ENCODE assay signal across 1 cellular context in genomic region chr1:22365331-22366295, GRCh38.
TF ChIP-seq lines count a peak whose summit lies in the region.

No MANE protein-coding gene starts in this region.

TF ChIP-seq in HEK293, 187 proteins besides CTCF, POLR2A, EP300 and RAD21 (continued from another document):
- TF ChIP-seq, protein P1, sequence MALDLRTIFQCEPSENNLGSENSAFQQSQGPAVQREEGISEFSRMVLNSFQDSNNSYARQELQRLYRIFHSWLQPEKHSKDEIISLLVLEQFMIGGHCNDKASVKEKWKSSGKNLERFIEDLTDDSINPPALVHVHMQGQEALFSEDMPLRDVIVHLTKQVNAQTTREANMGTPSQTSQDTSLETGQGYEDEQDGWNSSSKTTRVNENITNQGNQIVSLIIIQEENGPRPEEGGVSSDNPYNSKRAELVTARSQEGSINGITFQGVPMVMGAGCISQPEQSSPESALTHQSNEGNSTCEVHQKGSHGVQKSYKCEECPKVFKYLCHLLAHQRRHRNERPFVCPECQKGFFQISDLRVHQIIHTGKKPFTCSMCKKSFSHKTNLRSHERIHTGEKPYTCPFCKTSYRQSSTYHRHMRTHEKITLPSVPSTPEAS (tag by site-specific recombination; IDR thresholded peaks at IDR 0.05) = no peak
- no peak for TF ChIP-seq ZNF837 (tag by site-specific recombination; IDR thresholded peaks at IDR 0.05)
- no peak for TF ChIP-seq SCRT1 (tag by site-specific recombination; IDR thresholded peaks at IDR 0.05; ENCODE audit: borderline replicate concordance)
- TF ChIP-seq ZNF488 (tag by site-specific recombination; IDR thresholded peaks at IDR 0.05) = no peak
- TF ChIP-seq, protein P2, sequence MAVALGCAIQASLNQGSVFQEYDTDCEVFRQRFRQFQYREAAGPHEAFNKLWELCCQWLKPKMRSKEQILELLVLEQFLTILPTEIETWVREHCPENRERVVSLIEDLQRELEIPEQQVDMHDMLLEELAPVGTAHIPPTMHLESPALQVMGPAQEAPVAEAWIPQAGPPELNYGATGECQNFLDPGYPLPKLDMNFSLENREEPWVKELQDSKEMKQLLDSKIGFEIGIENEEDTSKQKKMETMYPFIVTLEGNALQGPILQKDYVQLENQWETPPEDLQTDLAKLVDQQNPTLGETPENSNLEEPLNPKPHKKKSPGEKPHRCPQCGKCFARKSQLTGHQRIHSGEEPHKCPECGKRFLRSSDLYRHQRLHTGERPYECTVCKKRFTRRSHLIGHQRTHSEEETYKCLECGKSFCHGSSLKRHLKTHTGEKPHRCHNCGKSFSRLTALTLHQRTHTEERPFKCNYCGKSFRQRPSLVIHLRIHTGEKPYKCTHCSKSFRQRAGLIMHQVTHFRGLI (tag by site-specific recombination; IDR thresholded peaks at IDR 0.05) = no peak
- TF ChIP-seq ZNF776 (tag by site-specific recombination; IDR thresholded peaks at IDR 0.05; ENCODE audit: borderline replicate concordance) = no peak
- TF ChIP-seq ZEB2 (tag by site-specific recombination; IDR thresholded peaks at IDR 0.05) = no peak
- no peak for TF ChIP-seq ZNF311 (tag by site-specific recombination; IDR thresholded peaks at IDR 0.05; ENCODE audit: borderline replicate concordance)
- no peak for TF ChIP-seq ZNF324 (tag by site-specific recombination; IDR thresholded peaks at IDR 0.05)
- no peak for TF ChIP-seq GLIS2 (tag by site-specific recombination; IDR thresholded peaks at IDR 0.05)
- no peak for TF ChIP-seq TSHZ1 (tag by site-specific recombination; IDR thresholded peaks at IDR 0.05; ENCODE audit: borderline replicate concordance)
- no peak for TF ChIP-seq ZNF747 (tag by site-specific recombination; IDR thresholded peaks at IDR 0.05)
- TF ChIP-seq, protein P3, sequence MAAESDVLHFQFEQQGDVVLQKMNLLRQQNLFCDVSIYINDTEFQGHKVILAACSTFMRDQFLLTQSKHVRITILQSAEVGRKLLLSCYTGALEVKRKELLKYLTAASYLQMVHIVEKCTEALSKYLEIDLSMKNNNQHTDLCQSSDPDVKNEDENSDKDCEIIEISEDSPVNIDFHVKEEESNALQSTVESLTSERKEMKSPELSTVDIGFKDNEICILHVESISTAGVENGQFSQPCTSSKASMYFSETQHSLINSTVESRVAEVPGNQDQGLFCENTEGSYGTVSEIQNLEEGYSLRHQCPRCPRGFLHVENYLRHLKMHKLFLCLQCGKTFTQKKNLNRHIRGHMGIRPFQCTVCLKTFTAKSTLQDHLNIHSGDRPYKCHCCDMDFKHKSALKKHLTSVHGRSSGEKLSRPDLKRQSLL (tag by site-specific recombination; IDR thresholded peaks at IDR 0.05) = no peak
- TF ChIP-seq ZBTB20 (tag by site-specific recombination; IDR thresholded peaks at IDR 0.05) = no peak
- TF ChIP-seq, protein P4, sequence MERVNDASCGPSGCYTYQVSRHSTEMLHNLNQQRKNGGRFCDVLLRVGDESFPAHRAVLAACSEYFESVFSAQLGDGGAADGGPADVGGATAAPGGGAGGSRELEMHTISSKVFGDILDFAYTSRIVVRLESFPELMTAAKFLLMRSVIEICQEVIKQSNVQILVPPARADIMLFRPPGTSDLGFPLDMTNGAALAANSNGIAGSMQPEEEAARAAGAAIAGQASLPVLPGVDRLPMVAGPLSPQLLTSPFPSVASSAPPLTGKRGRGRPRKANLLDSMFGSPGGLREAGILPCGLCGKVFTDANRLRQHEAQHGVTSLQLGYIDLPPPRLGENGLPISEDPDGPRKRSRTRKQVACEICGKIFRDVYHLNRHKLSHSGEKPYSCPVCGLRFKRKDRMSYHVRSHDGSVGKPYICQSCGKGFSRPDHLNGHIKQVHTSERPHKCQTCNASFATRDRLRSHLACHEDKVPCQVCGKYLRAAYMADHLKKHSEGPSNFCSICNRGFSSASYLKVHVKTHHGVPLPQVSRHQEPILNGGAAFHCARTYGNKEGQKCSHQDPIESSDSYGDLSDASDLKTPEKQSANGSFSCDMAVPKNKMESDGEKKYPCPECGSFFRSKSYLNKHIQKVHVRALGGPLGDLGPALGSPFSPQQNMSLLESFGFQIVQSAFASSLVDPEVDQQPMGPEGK (tag by site-specific recombination; IDR thresholded peaks at IDR 0.05) = peak; percentile 60
- TF ChIP-seq ZNF768 (tag by site-specific recombination; IDR thresholded peaks at IDR 0.05) = no peak
